ENCODE assay signal across 1 cellular context in genomic region chr16:68085259-68086071, GRCh38.
TF ChIP-seq lines count a peak whose summit lies in the region.

NFATC3 (plus strand) TSS chr16:68085370; CDS start chr16:68085682, 312 bp downstream.

TF ChIP-seq in HepG2, 621 proteins besides CTCF, POLR2A, EP300 and RAD21 (continued from another document and continues in another):
- TF ChIP-seq CSRNP2 (CRISPR knock-in tag; conservative IDR thresholded peaks at IDR 0.05; ENCODE audit: low read depth): no peak
- TF ChIP-seq PAWR (CRISPR knock-in tag; IDR thresholded peaks at IDR 0.05; ENCODE audit: borderline replicate concordance): no peak
- no peak for TF ChIP-seq ZIK1 (CRISPR knock-in tag; IDR thresholded peaks at IDR 0.05; ENCODE audit: borderline replicate concordance, low read depth)
- no peak for TF ChIP-seq ZBTB42 (CRISPR knock-in tag; IDR thresholded peaks at IDR 0.05)
- no peak for TF ChIP-seq PTBP1 (IDR thresholded peaks at IDR 0.05; ENCODE audit: low read depth, low read length, poor library complexity, severe bottlenecking)
- 0 out of 2 replicates have a peak, but pooled peaks have one; percentile 57 for TF ChIP-seq ZNF225 (CRISPR knock-in tag; IDR thresholded peaks at IDR 0.05)
- TF ChIP-seq SATB2 (CRISPR knock-in tag; IDR thresholded peaks at IDR 0.05): no peak
- peak; percentile 50 for TF ChIP-seq SKI (IDR thresholded peaks at IDR 0.05; ENCODE audit: partially characterized antibody)
- TF ChIP-seq E2F5 (CRISPR knock-in tag; conservative IDR thresholded peaks at IDR 0.05): 0 out of 2 replicates have a peak, but pooled peaks have one; percentile 45
- no peak for TF ChIP-seq PAX8 (CRISPR knock-in tag; IDR thresholded peaks at IDR 0.05; ENCODE audit: borderline replicate concordance)
- TF ChIP-seq SMC3 (IDR thresholded peaks at IDR 0.05; ENCODE audit: low read length): no peak
- no peak for TF ChIP-seq SNRNP70 (IDR thresholded peaks at IDR 0.05; ENCODE audit: low read depth, low read length)
- peak; percentile 80; the same call in 1 of the 2 replicates for TF ChIP-seq ZFYVE20 (CRISPR knock-in tag; IDR thresholded peaks at IDR 0.05; ENCODE audit: borderline replicate concordance, low read depth)
- no peak for TF ChIP-seq TRIM24 (CRISPR knock-in tag; IDR thresholded peaks at IDR 0.05)
- no peak for TF ChIP-seq ZBTB33 (CRISPR knock-in tag; IDR thresholded peaks at IDR 0.05)
- TF ChIP-seq ZNF768 (CRISPR knock-in tag; IDR thresholded peaks at IDR 0.05): peak; percentile 73
- TF ChIP-seq PREB (CRISPR knock-in tag; IDR thresholded peaks at IDR 0.05): no peak; the same call in 1 of the 2 replicates
- TF ChIP-seq ZFP1 (CRISPR knock-in tag; IDR thresholded peaks at IDR 0.05): no peak
- no peak; the same call in 1 of the 2 replicates for TF ChIP-seq YEATS4 (CRISPR knock-in tag; IDR thresholded peaks at IDR 0.05; ENCODE audit: borderline replicate concordance)
- no peak for TF ChIP-seq MAFF (IDR thresholded peaks at IDR 0.05; ENCODE audit: low read depth, low read length)
- TF ChIP-seq MATR3 (CRISPR knock-in tag; IDR thresholded peaks at IDR 0.05): no peak
- no peak; the same call in 1 of the 2 replicates for TF ChIP-seq MED1 (CRISPR knock-in tag; IDR thresholded peaks at IDR 0.05)
- 0 out of 2 replicates have a peak, but pooled peaks have one; percentile 45 for TF ChIP-seq NFKB2 (CRISPR knock-in tag; IDR thresholded peaks at IDR 0.05; ENCODE audit: borderline replicate concordance)
- TF ChIP-seq SKIL (CRISPR knock-in tag; IDR thresholded peaks at IDR 0.05; ENCODE audit: borderline replicate concordance): no peak
- no peak for TF ChIP-seq AFF4 (CRISPR knock-in tag; IDR thresholded peaks at IDR 0.05)
- no peak for TF ChIP-seq NPAS2 (CRISPR knock-in tag; IDR thresholded peaks at IDR 0.05; ENCODE audit: borderline replicate concordance)
- no peak for TF ChIP-seq ZNF580 (CRISPR knock-in tag; IDR thresholded peaks at IDR 0.05; ENCODE audit: borderline replicate concordance, low read depth)
- no peak for TF ChIP-seq FIP1L1 (IDR thresholded peaks at IDR 0.05; ENCODE audit: borderline replicate concordance, insufficient read depth, low read depth, low read length)
- TF ChIP-seq BATF2 (CRISPR knock-in tag; IDR thresholded peaks at IDR 0.05): 0 out of 2 replicates have a peak, but pooled peaks have one; percentile 38
- no peak; the same call in 1 of the 2 replicates for TF ChIP-seq ZNF746 (CRISPR knock-in tag; IDR thresholded peaks at IDR 0.05)
- peak; percentile 15 for TF ChIP-seq MAZ (IDR thresholded peaks at IDR 0.05; ENCODE audit: borderline replicate concordance, low read depth, low read length)
- TF ChIP-seq MAZ (CRISPR knock-in tag; IDR thresholded peaks at IDR 0.05; ENCODE audit: low read depth): peak; percentile 49; the same call in 1 of the 2 replicates
- no peak for TF ChIP-seq STAT5B (CRISPR knock-in tag; IDR thresholded peaks at IDR 0.05)
- no peak for TF ChIP-seq ZNF557 (CRISPR knock-in tag; IDR thresholded peaks at IDR 0.05)
- no peak for TF ChIP-seq ZKSCAN5 (CRISPR knock-in tag; IDR thresholded peaks at IDR 0.05)
- 0 out of 2 replicates have a peak, but pooled peaks have one; percentile 13 for TF ChIP-seq ZFP62 (CRISPR knock-in tag; IDR thresholded peaks at IDR 0.05)
- TF ChIP-seq ZNF337 (CRISPR knock-in tag; IDR thresholded peaks at IDR 0.05; ENCODE audit: borderline replicate concordance, low read depth): no peak
- peak; percentile 93 for TF ChIP-seq ZNF776 (CRISPR knock-in tag; IDR thresholded peaks at IDR 0.05)
- TF ChIP-seq MNT (IDR thresholded peaks at IDR 0.05): no peak
- TF ChIP-seq SCMH1 (CRISPR knock-in tag; IDR thresholded peaks at IDR 0.05; ENCODE audit: borderline replicate concordance): no peak
- TF ChIP-seq MAFK (conservative IDR thresholded peaks at IDR 0.05 in 1 of 2, IDR thresholded peaks at IDR 0.05 in 1 of 2; ENCODE audit: low read length in 2 of 2): no peak
- no peak for TF ChIP-seq HDAC6 (IDR thresholded peaks at IDR 0.05; ENCODE audit: low read depth, low read length)
- peak; percentile 57 for TF ChIP-seq SALL1 (CRISPR knock-in tag; IDR thresholded peaks at IDR 0.05)
- no peak for TF ChIP-seq ZNF160 (CRISPR knock-in tag; IDR thresholded peaks at IDR 0.05)
- peak; percentile 62; the same call in 1 of the 2 replicates for TF ChIP-seq ZFX (CRISPR knock-in tag; IDR thresholded peaks at IDR 0.05; ENCODE audit: low read depth)
- 0 out of 2 replicates have a peak, but pooled peaks have one; percentile 69 for TF ChIP-seq ZBTB38 (CRISPR knock-in tag; IDR thresholded peaks at IDR 0.05)
- TF ChIP-seq ZNF564 (CRISPR knock-in tag; IDR thresholded peaks at IDR 0.05): no peak; the same call in none of the 2 replicates
- no peak for TF ChIP-seq LRRFIP1 (CRISPR knock-in tag; conservative IDR thresholded peaks at IDR 0.05)
- no peak for TF ChIP-seq ZNF136 (CRISPR knock-in tag; IDR thresholded peaks at IDR 0.05; ENCODE audit: low read depth)
